28 cellular contexts compared by ENCODE assay signal in genomic region chr11:68159665-68160064, GRCh38.
"Had no signal": no experiment of that assay in that cellular context is flagged by ENCODE, and none has a peak within 500 bp of the region (broad histone marks: within the 10 kb centered on the region; RNA-seq: fewer than 3 reads in every experiment).

No MANE protein-coding gene starts in this region.

- ATAC-seq: activated naive CD4-positive, alpha-beta T cell treated with anti-CD3 and anti-CD28 coated beads, Interleukin-2, amount 50 U/mL, for 72 hours; activated T-cell treated with anti-CD3 and anti-CD28 coated beads, Interleukin-2, amount 50 U/mL, for 4 hours; effector memory CD8-positive, alpha-beta T cell; foreskin keratinocyte; gastrocnemius medialis had no signal

- H3K27ac Mint-ChIP-seq: activated CD4-positive, alpha-beta memory T cell treated with anti-CD3 and anti-CD28 coated beads, Interleukin-2, amount 10 ng/mL, durations not matched to agents 7 days and 5 days; activated CD4-positive, alpha-beta T cell treated with anti-CD3 and anti-CD28 coated beads, Interleukin-2, amount 10 ng/mL, durations not matched to agents 7 days and 5 days; activated naive CD4-positive, alpha-beta T cell treated with anti-CD3 and anti-CD28 coated beads, Interleukin-2, amount 10 ng/mL, durations not matched to agents 7 days and 5 days; activated naive CD4-positive, alpha-beta T cell treated with anti-CD3 and anti-CD28 coated beads, Interleukin-2, amount 50 U/mL, for 72 hours; activated naive CD8-positive, alpha-beta T cell treated with anti-CD3 and anti-CD28 coated beads, Interleukin-2, amount 10 ng/mL, durations not matched to agents 7 days and 5 days; activated T-helper 1 cell treated with anti-CD3 and anti-CD28 coated beads, Interleukin-12 subunit alpha, Interleukin-12 subunit beta, Interleukin-2, Interleukin-4 antibody, amounts not matched to agents 30 ng/mL and 10 ng/mL and 1 ng/mL, durations not matched to agents 14 hours and 24 hours and 36 hours; activated T-helper 2 cell treated with anti-CD3 and anti-CD28 coated beads, Interferon-gamma antibody, Interleukin-2, Interleukin-4, amounts not matched to agents 10 μg/mL and 5 μg/mL and 100 μg/mL, durations not matched to agents 14 hours and 24 hours and 36 hours; dendritic cell treated with granulocyte-macrophage colony-stimulating factor and Interleukin-4, amounts not matched to agents 40 ng/mL and 50 ng/mL, for 4 days; effector memory CD8-positive, alpha-beta T cell had no signal

- H3K27me3 Mint-ChIP-seq: activated CD4-positive, alpha-beta memory T cell treated with anti-CD3 and anti-CD28 coated beads, Interleukin-2, amount 10 ng/mL, durations not matched to agents 7 days and 5 days; activated CD4-positive, alpha-beta T cell treated with anti-CD3 and anti-CD28 coated beads, Interleukin-2, amount 10 ng/mL, durations not matched to agents 7 days and 5 days; activated naive CD4-positive, alpha-beta T cell treated with anti-CD3 and anti-CD28 coated beads, Interleukin-2, amount 10 ng/mL, durations not matched to agents 7 days and 5 days; activated naive CD8-positive, alpha-beta T cell treated with anti-CD3 and anti-CD28 coated beads, Interleukin-2, amount 10 ng/mL, durations not matched to agents 7 days and 5 days; central memory CD8-positive, alpha-beta T cell; dendritic cell treated with granulocyte-macrophage colony-stimulating factor and Interleukin-4, amounts not matched to agents 40 ng/mL and 50 ng/mL, for 4 days; effector memory CD8-positive, alpha-beta T cell had no signal

- H3K4me1 ChIP-seq: ascending aorta, esophagus muscularis mucosa, gastrocnemius medialis had no signal

- H3K9me3 ChIP-seq: ascending aorta, esophagus muscularis mucosa, gastrocnemius medialis had no signal

- H3K27me3 ChIP-seq: ascending aorta, brain microvascular endothelial cell, dorsolateral prefrontal cortex, esophagus muscularis mucosa, foreskin keratinocyte, gastrocnemius medialis had no signal

- H3K9me3 Mint-ChIP-seq: activated CD4-positive, alpha-beta memory T cell treated with anti-CD3 and anti-CD28 coated beads, Interleukin-2, amount 10 ng/mL, durations not matched to agents 7 days and 5 days; activated CD4-positive, alpha-beta T cell treated with anti-CD3 and anti-CD28 coated beads, Interleukin-2, amount 10 ng/mL, durations not matched to agents 7 days and 5 days; activated naive CD4-positive, alpha-beta T cell treated with anti-CD3 and anti-CD28 coated beads, Interleukin-2, amount 10 ng/mL, durations not matched to agents 7 days and 5 days; activated naive CD4-positive, alpha-beta T cell treated with anti-CD3 and anti-CD28 coated beads, Interleukin-2, amount 50 U/mL, for 72 hours; activated naive CD8-positive, alpha-beta T cell treated with anti-CD3 and anti-CD28 coated beads, Interleukin-2, amount 10 ng/mL, durations not matched to agents 7 days and 5 days; activated T-cell treated with anti-CD3 and anti-CD28 coated beads, Interleukin-2, amount 50 U/mL, for 4 hours; activated T-helper 1 cell treated with anti-CD3 and anti-CD28 coated beads, Interleukin-12 subunit alpha, Interleukin-12 subunit beta, Interleukin-2, Interleukin-4 antibody, amounts not matched to agents 30 ng/mL and 10 ng/mL and 1 ng/mL, durations not matched to agents 14 hours and 24 hours and 36 hours; activated T-helper 2 cell treated with anti-CD3 and anti-CD28 coated beads, Interferon-gamma antibody, Interleukin-2, Interleukin-4, amounts not matched to agents 10 μg/mL and 5 μg/mL and 100 μg/mL, durations not matched to agents 14 hours and 24 hours and 36 hours; central memory CD8-positive, alpha-beta T cell; dendritic cell treated with granulocyte-macrophage colony-stimulating factor and Interleukin-4, amounts not matched to agents 40 ng/mL and 50 ng/mL, for 4 days; effector memory CD8-positive, alpha-beta T cell had no signal

- H3K4me1 Mint-ChIP-seq: activated CD4-positive, alpha-beta memory T cell treated with anti-CD3 and anti-CD28 coated beads, Interleukin-2, amount 10 ng/mL, durations not matched to agents 7 days and 5 days; activated CD4-positive, alpha-beta T cell treated with anti-CD3 and anti-CD28 coated beads, Interleukin-2, amount 10 ng/mL, durations not matched to agents 7 days and 5 days; activated naive CD4-positive, alpha-beta T cell treated with anti-CD3 and anti-CD28 coated beads, Interleukin-2, amount 10 ng/mL, durations not matched to agents 7 days and 5 days; activated naive CD8-positive, alpha-beta T cell treated with anti-CD3 and anti-CD28 coated beads, Interleukin-2, amount 10 ng/mL, durations not matched to agents 7 days and 5 days; central memory CD8-positive, alpha-beta T cell had no signal

- H3K27ac ChIP-seq: ascending aorta, brain microvascular endothelial cell, coronary artery, esophagus muscularis mucosa, foreskin keratinocyte, gastrocnemius medialis had no signal

- DNase-seq: activated CD4-positive, alpha-beta memory T cell treated with anti-CD3 and anti-CD28 coated beads, Interleukin-2, amount 10 ng/mL, durations not matched to agents 7 days and 5 days; activated CD4-positive, alpha-beta T cell treated with anti-CD3 and anti-CD28 coated beads for 1 hour; activated CD4-positive, alpha-beta T cell treated with anti-CD3 and anti-CD28 coated beads for 4 hours; activated CD4-positive, alpha-beta T cell treated with anti-CD3 and anti-CD28 coated beads, Interleukin-2, amount 10 ng/mL, durations not matched to agents 7 days and 5 days; activated CD4-positive, alpha-beta T cell treated with anti-CD3 and anti-CD28 coated beads, Interleukin-2, amount 50 U/mL, for 4 hours; activated CD4-positive, CD25-positive, alpha-beta regulatory T cell; activated CD8-positive, alpha-beta memory T cell treated with anti-CD3 and anti-CD28 coated beads, Interleukin-2, amount 50 U/mL, for 48 hours; activated effector memory CD4-positive, alpha-beta T cell treated with anti-CD3 and anti-CD28 coated beads, Interleukin-2, amount 50 U/mL, for 16 hours; activated naive CD4-positive, alpha-beta T cell treated with anti-CD3 and anti-CD28 coated beads, Interleukin-2, amount 10 ng/mL, durations not matched to agents 7 days and 5 days; activated naive CD8-positive, alpha-beta T cell treated with anti-CD3 and anti-CD28 coated beads, Interleukin-2, amount 10 ng/mL, durations not matched to agents 7 days and 5 days; activated T-cell treated with anti-CD3 and anti-CD28 coated beads, Interleukin-2, amount 50 U/mL, for 4 hours; brain microvascular endothelial cell; effector CD4-positive, alpha-beta T cell; effector memory CD8-positive, alpha-beta T cell; erythroblast; foreskin keratinocyte; gastrocnemius medialis; glutamatergic neuron; T-helper 2 cell had no signal

- H3K36me3 Mint-ChIP-seq: activated naive CD4-positive, alpha-beta T cell treated with anti-CD3 and anti-CD28 coated beads, Interleukin-2, amount 50 U/mL, for 72 hours had no signal

- H3K4me3 Mint-ChIP-seq: activated CD4-positive, alpha-beta memory T cell treated with anti-CD3 and anti-CD28 coated beads, Interleukin-2, amount 10 ng/mL, durations not matched to agents 7 days and 5 days; activated CD4-positive, alpha-beta T cell treated with anti-CD3 and anti-CD28 coated beads, Interleukin-2, amount 10 ng/mL, durations not matched to agents 7 days and 5 days; activated naive CD4-positive, alpha-beta T cell treated with anti-CD3 and anti-CD28 coated beads, Interleukin-2, amount 10 ng/mL, durations not matched to agents 7 days and 5 days; activated naive CD8-positive, alpha-beta T cell treated with anti-CD3 and anti-CD28 coated beads, Interleukin-2, amount 10 ng/mL, durations not matched to agents 7 days and 5 days; activated T-cell treated with anti-CD3 and anti-CD28 coated beads, Interleukin-2, amount 50 U/mL, for 4 hours; activated T-helper 1 cell treated with anti-CD3 and anti-CD28 coated beads, Interleukin-12 subunit alpha, Interleukin-12 subunit beta, Interleukin-2, Interleukin-4 antibody, amounts not matched to agents 30 ng/mL and 10 ng/mL and 1 ng/mL, durations not matched to agents 14 hours and 24 hours and 36 hours; central memory CD8-positive, alpha-beta T cell; dendritic cell treated with granulocyte-macrophage colony-stimulating factor and Interleukin-4, amounts not matched to agents 40 ng/mL and 50 ng/mL, for 4 days; effector memory CD8-positive, alpha-beta T cell had no signal

- H3K4me3 ChIP-seq: ascending aorta, coronary artery, dorsolateral prefrontal cortex, esophagus muscularis mucosa, gastrocnemius medialis had no signal
